ENCODE assay signal across 29 cellular contexts in the genomic region with DNA sequence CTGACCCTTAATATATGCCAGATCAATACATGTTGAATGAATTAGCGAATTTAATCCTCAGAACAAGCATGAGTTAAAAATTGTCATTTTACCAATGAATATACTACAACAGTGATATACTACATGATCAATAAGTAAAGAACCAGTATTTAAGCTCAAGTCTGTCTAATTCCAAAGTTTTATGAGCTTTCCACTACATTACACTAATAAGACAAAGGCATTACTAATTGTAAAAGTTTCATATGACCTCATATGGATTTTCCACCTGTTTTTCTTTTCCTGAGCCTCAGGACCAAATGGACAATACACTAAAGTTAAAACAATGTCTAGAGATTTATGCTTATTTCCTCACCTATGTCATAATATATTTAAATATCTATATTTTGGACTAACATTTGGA.
DNase-seq lines count a peak whose midpoint lies in the region; ATAC-seq, FAIRE-seq and TF ChIP-seq lines count a peak whose summit lies in the region.
"Had no signal": no experiment of that assay in that cellular context is flagged by ENCODE, and none has a peak within 500 bp of the region (broad histone marks: within the 10 kb centered on the region; RNA-seq: fewer than 3 reads in every experiment).

No MANE protein-coding gene starts in this region.

- H3K4me2 ChIP-seq in A549 (peak overlapping the region; percentile 52), osteoblast (ENCODE audit: insufficient read depth, low read length) (peak overlapping the region; percentile 64), neuronal stem cell (ENCODE audit: insufficient read depth, low read length, poor library complexity, severe bottlenecking) (no peak overlapping the region)

- H3K4ac ChIP-seq in neuronal stem cell (ENCODE audit: low read length), result no peak overlapping the region

- no peak overlapping the region for H2BK15ac ChIP-seq in neuronal stem cell (ENCODE audit: low read length)

- no peak for DNase-seq in A549 (ENCODE audit: low read depth in 1 of 2, low spot score in 1 of 2)
- DNase-seq in NCI-H69 (lab: John Stamatoyannopoulos, UW), result peak; percentile 28
- DNase-seq in brain microvascular endothelial cell, result no peak
- no peak for DNase-seq in osteoblast (ENCODE audit: insufficient read length, low spot score, missing footprints)
- no peak for DNase-seq in neuronal stem cell (ENCODE audit: low spot score)
- no peak for DNase-seq in OCI-M1 (lab: John Stamatoyannopoulos, UW)
- no peak for DNase-seq in activated effector memory CD4-positive, alpha-beta T cell treated with anti-CD3 and anti-CD28 coated beads, Interleukin-2, amount 50 U/mL, for 16 hours
- DNase-seq: ACHN; activated CD4-positive, alpha-beta T cell treated with anti-CD3 and anti-CD28 coated beads, Interleukin-2, amount 50 U/mL, for 48 hours; activated naive CD4-positive, alpha-beta T cell treated with Interleukin-2 at 50 U/mL for 16 hours; activated T-cell treated with anti-CD3 and anti-CD28 coated beads, Interleukin-2, amount 50 U/mL, for 72 hours; CD8-positive, alpha-beta memory T cell; DMS 273 treated with DMSO at 0.1 percent for 48 hours; dorsolateral prefrontal cortex; esophagus squamous epithelium; foreskin keratinocyte; head of caudate nucleus; islet precursor cell; Kasumi-1; left ventricle myocardium inferior; naive thymus-derived CD4-positive, alpha-beta T cell; T-helper 2 cell; upper lobe of left lung had no signal

- TF ChIP-seq POLR2A in A549 (IDR thresholded peaks at IDR 0.05; ENCODE audit: low read length), result no peak

- no peak overlapping the region for H2BK12ac ChIP-seq in neuronal stem cell (ENCODE audit: low read length)

- no peaks in the 10 kb centered on the region for H4K20me1 ChIP-seq in osteoblast (ENCODE audit: insufficient read depth, low read length)

- no peak overlapping the region for H2BK5ac ChIP-seq in neuronal stem cell (ENCODE audit: low read length)

- no peak for ATAC-seq in A549
- ATAC-seq in GM21619 (IDR thresholded peaks at IDR 0.05; ENCODE audit: unreplicated experiment), result no peak
- ATAC-seq: activated CD4-positive, CD25-positive, alpha-beta regulatory T cell treated with anti-CD3 and anti-CD28 coated beads, Interleukin-2, amount 50 U/mL, for 24 hours; activated T-cell treated with anti-CD3 and anti-CD28 coated beads, Interleukin-2, amount 50 U/mL, for 72 hours; foreskin keratinocyte; HepG2; naive thymus-derived CD4-positive, alpha-beta T cell; stimulated activated memory B cell treated with anti-CD40 and anti-IgM and Interleukin-4, amounts not matched to agents 10 μg/mL and 1 μg/mL and 100 μg/mL, for 72 hours had no signal

- WGBS in A549 (ENCODE audit: missing lambda C conversion rate), result 67% methylated on average over 1 of the region's 1 CpG
- no CpG with 5 or more reads among the region's 1 CpG for WGBS in neuronal stem cell (ENCODE audit: extremely low coverage in 2 of 2, insufficient read length in 2 of 2, insufficient replicate concordance in 1 of 2), 2 donors

- H3K27ac ChIP-seq in A549, result peak overlapping the region in 1 of 2 experiments; percentile 38; a peak in 1 of 6 replicates
- peak overlapping the region; percentile 87 for H3K27ac ChIP-seq in brain microvascular endothelial cell
- H3K27ac ChIP-seq in osteoblast (ENCODE audit: low read depth, low read length), result peak overlapping the region; percentile 78
- H3K27ac ChIP-seq in neuronal stem cell (replicated peaks; ENCODE audit: low read length), result no peak overlapping the region
- H3K27ac ChIP-seq: esophagus squamous epithelium, foreskin keratinocyte, left ventricle myocardium inferior, RWPE1, upper lobe of left lung had no signal

- H3K4me1 ChIP-seq in A549 (peaks cover 40% of the 10 kb centered on the region), osteoblast (ENCODE audit: insufficient read depth, low read length) (peaks cover 51% of the 10 kb centered on the region), neuronal stem cell (ENCODE audit: control insufficient read depth in 2 of 2, insufficient read depth in 1 of 2, low read depth in 1 of 2, low read length in 2 of 2) (peaks cover under 1 to 4% of the 10 kb centered on the region in 2 donors)

- FAIRE-seq in A549 (lab: Jason Lieb, UNC), result no peak
- FAIRE-seq: endometrium, HepG2 had no signal

- no peak overlapping the region for H3K23ac ChIP-seq in neuronal stem cell (ENCODE audit: low read depth, low read length, poor library complexity)

- no peak overlapping the region for H2BK120ac ChIP-seq in neuronal stem cell (ENCODE audit: low read depth, low read length)

- H3K18ac ChIP-seq in neuronal stem cell (ENCODE audit: low read length), result no peak overlapping the region

- TF ChIP-seq EP300 in A549 (IDR thresholded peaks at IDR 0.05), result no peak

- H3K4me3 ChIP-seq in A549, result no peak overlapping the region
- no peak overlapping the region for H3K4me3 ChIP-seq in brain microvascular endothelial cell (ENCODE audit: low read depth, low read length)
- H3K4me3 ChIP-seq in osteoblast (ENCODE audit: insufficient read depth, low read length), result peak overlapping the region; percentile 8
- no peak overlapping the region for H3K4me3 ChIP-seq in neuronal stem cell (ENCODE audit: low read length in 2 of 2)
- H3K4me3 ChIP-seq: dorsolateral prefrontal cortex, esophagus squamous epithelium, left ventricle myocardium inferior, upper lobe of left lung had no signal

- CTCF ChIA-PET in A549 (lab: Yijun Ruan, JAX), result no interaction called here

- POLR2A ChIA-PET in A549 (lab: Yijun Ruan, JAX), result no interaction called here

- in situ Hi-C loops in brain microvascular endothelial cell (cut with HindIII; ENCODE audit: low pct_ligation_motif_present, low sequenced_read_pairs), result no loop called here

- TF ChIP-seq CTCF in A549 (IDR thresholded peaks at IDR 0.05) (no peak), brain microvascular endothelial cell (IDR thresholded peaks at IDR 0.05; ENCODE audit: low read depth, low read length, missing control alignments) (no peak), osteoblast (IDR thresholded peaks at IDR 0.05; ENCODE audit: extremely low read depth, low read depth, low read length) (no peak)

- no peak overlapping the region for H3K14ac ChIP-seq in neuronal stem cell (ENCODE audit: low read length)

- no peaks in the 10 kb centered on the region for H3K9me3 ChIP-seq in A549
- H3K9me3 ChIP-seq in osteoblast (ENCODE audit: low read depth, low read length), result no peaks in the 10 kb centered on the region
- no peaks in the 10 kb centered on the region for H3K9me3 ChIP-seq in neuronal stem cell (replicated peaks in 1 of 2; ENCODE audit: control insufficient read depth in 2 of 2, insufficient read depth in 1 of 2, low read depth in 1 of 2, low read length in 2 of 2)
- H3K9me3 ChIP-seq: esophagus squamous epithelium, left ventricle myocardium inferior, upper lobe of left lung had no signal

- no peaks in the 10 kb centered on the region for H3K79me1 ChIP-seq in neuronal stem cell (ENCODE audit: low read depth, low read length)

- no peak overlapping the region for H4K91ac ChIP-seq in neuronal stem cell (ENCODE audit: low read depth, low read length, poor library complexity)

- no peak for TF ChIP-seq RAD21 in A549 (conservative IDR thresholded peaks at IDR 0.05 in 1 of 2, IDR thresholded peaks at IDR 0.05 in 1 of 2)

- H3K9ac ChIP-seq in neuronal stem cell (ENCODE audit: low read depth, low read length, poor library complexity), result no peak overlapping the region

- H2AK5ac ChIP-seq in neuronal stem cell (ENCODE audit: low read depth, low read length), result no peak overlapping the region

- H2AFZ ChIP-seq in osteoblast (ENCODE audit: low read length) (no peak overlapping the region), neuronal stem cell (ENCODE audit: low read length) (no peak overlapping the region)

- H3K36me3 ChIP-seq in brain microvascular endothelial cell (replicated peaks) (no peaks in the 10 kb centered on the region), osteoblast (ENCODE audit: insufficient read depth, low read length) (no peaks in the 10 kb centered on the region), neuronal stem cell (replicated peaks in 1 of 2; ENCODE audit: control insufficient read depth in 2 of 2, insufficient read depth in 2 of 2, low read length in 2 of 2) (peaks cover 0 to 9% of the 10 kb centered on the region in 2 donors)
- H3K36me3 ChIP-seq: upper lobe of left lung had no signal

- no peaks in the 10 kb centered on the region for H3K79me2 ChIP-seq in osteoblast (ENCODE audit: insufficient read depth, low read length)

- H3K27me3 ChIP-seq in brain microvascular endothelial cell (replicated peaks), result no peaks in the 10 kb centered on the region
- no peaks in the 10 kb centered on the region for H3K27me3 ChIP-seq in osteoblast (ENCODE audit: insufficient read depth, low read length)
- H3K27me3 ChIP-seq in neuronal stem cell (ENCODE audit: control insufficient read depth in 3 of 3, insufficient read depth in 3 of 3, low read depth in 1 of 3, low read length in 3 of 3), result no peaks in the 10 kb centered on the region
- H3K27me3 ChIP-seq: dorsolateral prefrontal cortex, esophagus squamous epithelium, foreskin keratinocyte, upper lobe of left lung had no signal

- no peak overlapping the region for H4K8ac ChIP-seq in neuronal stem cell (ENCODE audit: low read depth, low read length)

TF ChIP-seq in A549, 52 proteins besides CTCF, POLR2A, EP300 and RAD21 (continues in another document):
- TF ChIP-seq, protein P1, sequence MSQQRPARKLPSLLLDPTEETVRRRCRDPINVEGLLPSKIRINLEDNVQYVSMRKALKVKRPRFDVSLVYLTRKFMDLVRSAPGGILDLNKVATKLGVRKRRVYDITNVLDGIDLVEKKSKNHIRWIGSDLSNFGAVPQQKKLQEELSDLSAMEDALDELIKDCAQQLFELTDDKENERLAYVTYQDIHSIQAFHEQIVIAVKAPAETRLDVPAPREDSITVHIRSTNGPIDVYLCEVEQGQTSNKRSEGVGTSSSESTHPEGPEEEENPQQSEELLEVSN (IDR thresholded peaks at IDR 0.05; ENCODE audit: borderline replicate concordance, low read depth), result no peak
- TF ChIP-seq KDM5A (IDR thresholded peaks at IDR 0.05) (no peak), FOSB (CRISPR knock-in tag; IDR thresholded peaks at IDR 0.05) (no peak), EHMT2 (IDR thresholded peaks at IDR 0.05; ENCODE audit: low read depth) (no peak), EHF (CRISPR knock-in tag; IDR thresholded peaks at IDR 0.05) (no peak), NR3C1 (IDR thresholded peaks at IDR 0.05) (no peak), TFCP2L1 (CRISPR knock-in tag; IDR thresholded peaks at IDR 0.05) (no peak)
- TF ChIP-seq, protein P2, sequence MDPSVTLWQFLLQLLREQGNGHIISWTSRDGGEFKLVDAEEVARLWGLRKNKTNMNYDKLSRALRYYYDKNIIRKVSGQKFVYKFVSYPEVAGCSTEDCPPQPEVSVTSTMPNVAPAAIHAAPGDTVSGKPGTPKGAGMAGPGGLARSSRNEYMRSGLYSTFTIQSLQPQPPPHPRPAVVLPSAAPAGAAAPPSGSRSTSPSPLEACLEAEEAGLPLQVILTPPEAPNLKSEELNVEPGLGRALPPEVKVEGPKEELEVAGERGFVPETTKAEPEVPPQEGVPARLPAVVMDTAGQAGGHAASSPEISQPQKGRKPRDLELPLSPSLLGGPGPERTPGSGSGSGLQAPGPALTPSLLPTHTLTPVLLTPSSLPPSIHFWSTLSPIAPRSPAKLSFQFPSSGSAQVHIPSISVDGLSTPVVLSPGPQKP (IDR thresholded peaks at IDR 0.05; ENCODE audit: low read depth, low read length), result no peak
